ENCODE assay signal across 25 cellular contexts in genomic region chr6:83073620-83074019, GRCh38.
"Had no signal": no experiment of that assay in that cellular context is flagged by ENCODE, and none has a peak within 500 bp of the region (broad histone marks: within the 10 kb centered on the region; RNA-seq: fewer than 3 reads in every experiment).

No MANE protein-coding gene starts in this region.

- ATAC-seq: activated CD8-positive, alpha-beta T cell treated with anti-CD3 and anti-CD28 coated beads, Interleukin-2, amount 10 ng/mL, durations not matched to agents 7 days and 5 days; activated naive CD8-positive, alpha-beta T cell treated with anti-CD3 and anti-CD28 coated beads, Interleukin-2, amount 50 U/mL, for 24 hours; left ventricle myocardium superior; right cardiac atrium; WTC11 had no signal

- H2AFZ ChIP-seq: hepatocyte had no signal

- H3K4me3 Mint-ChIP-seq: activated CD8-positive, alpha-beta T cell treated with anti-CD3 and anti-CD28 coated beads, Interleukin-2, amount 10 ng/mL, durations not matched to agents 7 days and 5 days; activated naive CD8-positive, alpha-beta T cell treated with anti-CD3 and anti-CD28 coated beads, Interleukin-2, amount 50 U/mL, for 24 hours; activated T-helper 1 cell treated with anti-CD3 and anti-CD28 coated beads, Interleukin-12 subunit alpha, Interleukin-12 subunit beta, Interleukin-2, Interleukin-4 antibody, amounts not matched to agents 30 ng/mL and 10 ng/mL and 1 ng/mL, durations not matched to agents 14 hours and 24 hours and 36 hours; endodermal cell; nephron; stimulated activated naive CD8-positive, alpha-beta T cell treated with anti-CD3 and anti-CD28 coated beads, Interleukin-15, Interleukin-2, amounts not matched to agents 100 ng/mL and 50 ng/mL, for 24 hours; WTC11 had no signal

- H3K27me3 ChIP-seq: hepatocyte, upper lobe of left lung had no signal

- H3K4me2 ChIP-seq: hepatocyte, smooth muscle cell had no signal

- H3K27me3 Mint-ChIP-seq: activated naive CD8-positive, alpha-beta T cell treated with anti-CD3 and anti-CD28 coated beads, Interleukin-2, amount 50 U/mL, for 24 hours; progenitor cell of endocrine pancreas; stimulated activated naive CD8-positive, alpha-beta T cell treated with anti-CD3 and anti-CD28 coated beads, Interleukin-15, Interleukin-2, amounts not matched to agents 100 ng/mL and 50 ng/mL, for 24 hours had no signal

- H3K36me3 ChIP-seq: upper lobe of left lung had no signal

- H3K27ac ChIP-seq: hepatocyte, upper lobe of left lung had no signal

- H3K9me3 Mint-ChIP-seq: activated naive CD8-positive, alpha-beta T cell treated with anti-CD3 and anti-CD28 coated beads, Interleukin-2, amount 50 U/mL, for 24 hours; activated T-helper 1 cell treated with anti-CD3 and anti-CD28 coated beads, Interleukin-12 subunit alpha, Interleukin-12 subunit beta, Interleukin-2, Interleukin-4 antibody, amounts not matched to agents 30 ng/mL and 10 ng/mL and 1 ng/mL, durations not matched to agents 14 hours and 24 hours and 36 hours; stimulated activated naive CD8-positive, alpha-beta T cell treated with anti-CD3 and anti-CD28 coated beads, Interleukin-15, Interleukin-2, amounts not matched to agents 100 ng/mL and 50 ng/mL, for 24 hours had no signal

- H3K4me3 ChIP-seq: hepatocyte, smooth muscle cell, upper lobe of left lung had no signal

- DNase-seq: activated CD4-positive, alpha-beta T cell treated with anti-CD3 and anti-CD28 coated beads for 48 hours; activated CD8-positive, alpha-beta memory T cell treated with anti-CD3 and anti-CD28 coated beads, Interleukin-2, amount 50 U/mL, for 4 hours; activated CD8-positive, alpha-beta T cell treated with anti-CD3 and anti-CD28 coated beads, Interleukin-2, amount 10 ng/mL, durations not matched to agents 7 days and 5 days; activated naive CD4-positive, alpha-beta T cell; activated naive CD8-positive, alpha-beta T cell treated with anti-CD3 and anti-CD28 coated beads, Interleukin-2, amount 50 U/mL, for 24 hours; aorta; cerebellar nuclear complex; dermis blood vessel endothelial cell; endodermal cell; kidney; left ventricle myocardium superior; nucleus accumbens; right cardiac atrium; stimulated activated CD4-positive, alpha-beta T cell treated with anti-CD3 and anti-CD28 coated beads, Interleukin-4, amount 100 ng/mL, for 4 hours; stimulated activated CD8-positive, alpha-beta memory T cell treated with anti-CD3 and anti-CD28 coated beads, Interleukin-4, amount 100 ng/mL, for 48 hours; SW 1271 had no signal

- H3K9me3 ChIP-seq: upper lobe of left lung had no signal

- FAIRE-seq: kidney, TTC549 had no signal
